ENCODE assay signal across 1 cellular context in the genomic region with DNA sequence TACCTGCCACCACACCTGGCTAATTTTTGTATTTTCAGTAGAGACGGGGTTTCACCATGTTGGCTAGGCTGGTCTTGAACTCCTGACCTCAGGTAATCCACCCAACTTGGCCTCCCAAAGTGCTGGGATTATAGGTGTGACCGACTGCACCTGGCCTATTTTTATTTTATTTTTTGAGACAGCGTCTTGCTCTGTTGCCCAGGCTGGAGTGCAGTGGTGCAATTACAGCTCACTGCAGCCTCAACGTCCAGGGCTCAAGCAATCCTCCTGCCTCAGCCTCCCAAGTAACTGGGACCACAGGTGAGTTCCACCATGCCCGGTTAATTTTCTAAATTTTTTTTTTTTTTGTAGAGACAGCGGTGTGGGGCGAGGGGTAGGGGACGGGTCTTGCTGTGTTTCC. TPM values are rescaled to one million over a fixed set of nuclear protein-coding genes. Genes with fewer than 3 reads are reported as not detected.
"Had no signal": no experiment of that assay in that cellular context is flagged by ENCODE, and none has a peak within 500 bp of the region (broad histone marks: within the 10 kb centered on the region; RNA-seq: fewer than 3 reads in every experiment).

No MANE protein-coding gene starts in this region.

RNA-seq across cellular contexts. Expression of gene ACP7, which starts 32.9 kb away (rescaled TPM):
- total RNA-seq: MCF 10A had no signal
